In the genomic region with DNA sequence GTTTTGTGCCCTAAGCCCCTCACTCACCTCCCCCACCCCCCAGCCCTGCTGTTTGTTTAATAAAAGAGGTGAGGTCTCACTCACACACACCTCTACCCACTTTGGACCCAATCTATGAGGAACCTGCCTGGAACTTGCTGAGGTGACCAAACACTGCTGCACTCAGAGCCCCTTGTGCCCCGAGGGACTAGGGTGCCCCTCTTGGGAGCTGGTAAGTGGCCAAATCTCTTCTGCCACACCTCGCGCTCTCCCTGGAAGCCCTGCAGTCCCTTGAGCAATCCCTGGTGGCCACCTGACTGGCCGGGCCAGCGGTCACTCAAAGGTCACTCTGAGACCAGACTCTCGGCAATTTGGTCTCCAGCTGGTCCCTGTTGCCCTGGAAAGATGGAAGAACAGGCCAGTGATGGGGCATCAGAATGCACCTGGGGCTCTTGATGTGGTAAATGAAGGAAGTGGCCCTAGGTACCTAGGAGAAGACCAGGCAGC, we compare ENCODE assay signal across 23 cellular contexts.
DNase-seq lines count a peak whose midpoint lies in the region; ATAC-seq, FAIRE-seq and TF ChIP-seq lines count a peak whose summit lies in the region.
"Had no signal": no experiment of that assay in that cellular context is flagged by ENCODE, and none has a peak within 500 bp of the region (broad histone marks: within the 10 kb centered on the region; RNA-seq: fewer than 3 reads in every experiment).

No MANE protein-coding gene starts in this region.

- no peak overlapping the region for H3K27ac ChIP-seq in BLaER1
- no peak overlapping the region for H3K27ac ChIP-seq in HepG2 (ENCODE audit: extremely low read length, insufficient read depth, low read length)
- H3K27ac ChIP-seq in prostate gland: peak overlapping the region; percentile 9 to 27
- no peak overlapping the region for H3K27ac ChIP-seq in sigmoid colon
- H3K27ac ChIP-seq: 22Rv1, A549, GM23248 had no signal

- H2AFZ ChIP-seq in HepG2 (ENCODE audit: low read length): no peak overlapping the region
- H2AFZ ChIP-seq: GM23248 had no signal

- in situ Hi-C loops in HepG2 (cut with HindIII; ENCODE audit: extremely low pct_ligation_motif_present, low pct_unique_long_range_greater_than_20kb): no loop called here

- H3K36me3 ChIP-seq in BLaER1: no peaks in the 10 kb centered on the region
- no peaks in the 10 kb centered on the region for H3K36me3 ChIP-seq in bronchial epithelial cell (ENCODE audit: control insufficient read depth, insufficient read depth, low read length)
- no peaks in the 10 kb centered on the region for H3K36me3 ChIP-seq in HepG2 (replicated peaks in 1 of 2; ENCODE audit: control insufficient read depth in 1 of 2, insufficient read depth in 2 of 2, low read length in 2 of 2)
- no peaks in the 10 kb centered on the region for H3K36me3 ChIP-seq in prostate gland
- no peaks in the 10 kb centered on the region for H3K36me3 ChIP-seq in sigmoid colon
- H3K36me3 ChIP-seq: BE2C had no signal

- TF ChIP-seq CTCF in bronchial epithelial cell (IDR thresholded peaks at IDR 0.05; ENCODE audit: insufficient read depth, low read length, severe bottlenecking) (no peak), HepG2 (CRISPR knock-in tag; IDR thresholded peaks at IDR 0.05) (no peak), prostate gland (IDR thresholded peaks at IDR 0.05) (no peak), sigmoid colon (IDR thresholded peaks at IDR 0.05) (no peak)

- FAIRE-seq in bronchial epithelial cell (lab: Jason Lieb, UNC): peak; percentile 83
- FAIRE-seq in HepG2 (lab: Jason Lieb, UNC): no peak
- FAIRE-seq: A549, G401.6, GM12892 had no signal

- DNase-seq in bronchial epithelial cell (ENCODE audit: low read depth) (no peak), HepG2 (ENCODE audit: low spot score) (no peak), prostate gland (ENCODE audit: low spot score) (no peak), 8988T (no peak), NCI-H226 (no peak), sigmoid colon (no peak)
- DNase-seq: ACHN; AML-193; BE2C; C1 segment of cervical spinal cord; Calu3; CD4-positive, alpha-beta memory T cell; COR-L47; DMS53; DND-41; GM23248; H9 had no signal

- H3K4me3 ChIP-seq in BLaER1: no peak overlapping the region
- no peak overlapping the region for H3K4me3 ChIP-seq in bronchial epithelial cell (ENCODE audit: low read depth, low read length)
- H3K4me3 ChIP-seq in HepG2 (replicated peaks in 1 of 3; ENCODE audit: insufficient read depth in 1 of 3, low read depth in 2 of 3, low read length in 3 of 3): no peak overlapping the region
- H3K4me3 ChIP-seq in prostate gland: no peak overlapping the region
- no peak overlapping the region for H3K4me3 ChIP-seq in sigmoid colon
- H3K4me3 ChIP-seq: A549, GM23248 had no signal

- WGBS in HepG2 (ENCODE audit: low lambda C conversion rate): 73% methylated on average over 6 of the region's 6 CpGs
- 97% methylated on average over 6 of the region's 6 CpGs for WGBS in prostate gland
- 91 to 93% methylated on average over 6 of the region's 6 CpGs for WGBS in sigmoid colon, 2 donors

- no peaks in the 10 kb centered on the region for H3K79me2 ChIP-seq in HepG2 (ENCODE audit: insufficient read depth, low read length)

- ATAC-seq in HepG2: no peak
- ATAC-seq: A549, HCT116 had no signal

- H3K4me1 ChIP-seq in BLaER1: peaks cover 25% of the 10 kb centered on the region
- peaks cover 23% of the 10 kb centered on the region for H3K4me1 ChIP-seq in HepG2 (ENCODE audit: insufficient read depth, low read length)
- no peaks in the 10 kb centered on the region for H3K4me1 ChIP-seq in prostate gland (replicated peaks)
- H3K4me1 ChIP-seq in sigmoid colon: no peaks in the 10 kb centered on the region
- H3K4me1 ChIP-seq: A549, BE2C had no signal

- no peaks in the 10 kb centered on the region for H4K20me1 ChIP-seq in BLaER1
- no peaks in the 10 kb centered on the region for H4K20me1 ChIP-seq in HepG2 (ENCODE audit: insufficient read depth, low read length)

- TF ChIP-seq POLR2A in HepG2 (IDR thresholded peaks at IDR 0.05; ENCODE audit: insufficient read depth in 1 of 2, low read depth in 2 of 2, low read length in 2 of 2) (no peak), prostate gland (IDR thresholded peaks at IDR 0.05) (no peak), sigmoid colon (IDR thresholded peaks at IDR 0.05) (no peak)

- intact Hi-C loops in HepG2 (cut with micrococcal nuclease; ENCODE audit: unreplicated experiment) (no loop called here), prostate gland (cut with DNase I) (no loop called here), sigmoid colon (cut with DNase I) (no loop called here)

- H3K9me3 ChIP-seq in BLaER1 (peaks cover 5% of the 10 kb centered on the region; the same call in 1 of the 2 replicates), HepG2 (ENCODE audit: low read length) (no peaks in the 10 kb centered on the region), prostate gland (no peaks in the 10 kb centered on the region), sigmoid colon (no peaks in the 10 kb centered on the region)
- H3K9me3 ChIP-seq: A549, BE2C had no signal

- POLR2A ChIA-PET in HepG2 (lab: Yijun Ruan, JAX): interaction anchor here (2.1 kb wide), 1 partner anchor 157 kb away, joined by 5 read pairs; a partner anchor contains a TSS

- no peak for TF ChIP-seq EP300 in HepG2 (IDR thresholded peaks at IDR 0.05; ENCODE audit: low read depth in 2 of 2, low read length in 2 of 2)
- TF ChIP-seq EP300 in HepG2 (CRISPR knock-in tag; IDR thresholded peaks at IDR 0.05; ENCODE audit: borderline replicate concordance): no peak
- no peak for TF ChIP-seq EP300 in sigmoid colon (IDR thresholded peaks at IDR 0.05)

- TF ChIP-seq RAD21 in HepG2 (CRISPR knock-in tag; IDR thresholded peaks at IDR 0.05): no peak

- BruUV-seq in HepG2 (replicated peaks; lab: Mats Ljungman, UMichigan): no TSS peak

- H3K27me3 ChIP-seq in BLaER1 (no peaks in the 10 kb centered on the region), bronchial epithelial cell (ENCODE audit: control insufficient read depth, insufficient read depth, low read length) (no peaks in the 10 kb centered on the region), HepG2 (ENCODE audit: control insufficient read depth in 1 of 2, insufficient read depth in 2 of 2, low read length in 2 of 2) (no peaks in the 10 kb centered on the region; a peak in 1 of 5 replicates), prostate gland (replicated peaks; ENCODE audit: insufficient read depth) (no peaks in the 10 kb centered on the region), sigmoid colon (no peaks in the 10 kb centered on the region)
- H3K27me3 ChIP-seq: BE2C had no signal

- CTCF ChIA-PET in HepG2 (lab: Yijun Ruan, JAX; ENCODE audit: low intra/inter-chr PET ratio, low total read pairs): no interaction called here

- H3K9ac ChIP-seq in BLaER1: no peak overlapping the region
- no peak overlapping the region for H3K9ac ChIP-seq in HepG2 (ENCODE audit: insufficient read depth, low read depth, low read length)
- H3K9ac ChIP-seq: GM23248 had no signal

- peak overlapping the region; percentile 29; the same call in 1 of the 2 replicates for H3K4me2 ChIP-seq in BLaER1
- no peak overlapping the region for H3K4me2 ChIP-seq in HepG2 (ENCODE audit: low read depth, low read length)
- H3K4me2 ChIP-seq: A549 had no signal

TF ChIP-seq in HepG2, 621 proteins besides CTCF, POLR2A, EP300 and RAD21:
- TF ChIP-seq PAWR (CRISPR knock-in tag; IDR thresholded peaks at IDR 0.05; ENCODE audit: borderline replicate concordance) (no peak), ZNF570 (CRISPR knock-in tag; IDR thresholded peaks at IDR 0.05; ENCODE audit: borderline replicate concordance) (no peak)
- TF ChIP-seq, protein P1, sequence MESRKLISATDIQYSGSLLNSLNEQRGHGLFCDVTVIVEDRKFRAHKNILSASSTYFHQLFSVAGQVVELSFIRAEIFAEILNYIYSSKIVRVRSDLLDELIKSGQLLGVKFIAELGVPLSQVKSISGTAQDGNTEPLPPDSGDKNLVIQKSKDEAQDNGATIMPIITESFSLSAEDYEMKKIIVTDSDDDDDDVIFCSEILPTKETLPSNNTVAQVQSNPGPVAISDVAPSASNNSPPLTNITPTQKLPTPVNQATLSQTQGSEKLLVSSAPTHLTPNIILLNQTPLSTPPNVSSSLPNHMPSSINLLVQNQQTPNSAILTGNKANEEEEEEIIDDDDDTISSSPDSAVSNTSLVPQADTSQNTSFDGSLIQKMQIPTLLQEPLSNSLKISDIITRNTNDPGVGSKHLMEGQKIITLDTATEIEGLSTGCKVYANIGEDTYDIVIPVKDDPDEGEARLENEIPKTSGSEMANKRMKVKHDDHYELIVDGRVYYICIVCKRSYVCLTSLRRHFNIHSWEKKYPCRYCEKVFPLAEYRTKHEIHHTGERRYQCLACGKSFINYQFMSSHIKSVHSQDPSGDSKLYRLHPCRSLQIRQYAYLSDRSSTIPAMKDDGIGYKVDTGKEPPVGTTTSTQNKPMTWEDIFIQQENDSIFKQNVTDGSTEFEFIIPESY (CRISPR knock-in tag; IDR thresholded peaks at IDR 0.05): peak; percentile 91
- TF ChIP-seq, protein P2, sequence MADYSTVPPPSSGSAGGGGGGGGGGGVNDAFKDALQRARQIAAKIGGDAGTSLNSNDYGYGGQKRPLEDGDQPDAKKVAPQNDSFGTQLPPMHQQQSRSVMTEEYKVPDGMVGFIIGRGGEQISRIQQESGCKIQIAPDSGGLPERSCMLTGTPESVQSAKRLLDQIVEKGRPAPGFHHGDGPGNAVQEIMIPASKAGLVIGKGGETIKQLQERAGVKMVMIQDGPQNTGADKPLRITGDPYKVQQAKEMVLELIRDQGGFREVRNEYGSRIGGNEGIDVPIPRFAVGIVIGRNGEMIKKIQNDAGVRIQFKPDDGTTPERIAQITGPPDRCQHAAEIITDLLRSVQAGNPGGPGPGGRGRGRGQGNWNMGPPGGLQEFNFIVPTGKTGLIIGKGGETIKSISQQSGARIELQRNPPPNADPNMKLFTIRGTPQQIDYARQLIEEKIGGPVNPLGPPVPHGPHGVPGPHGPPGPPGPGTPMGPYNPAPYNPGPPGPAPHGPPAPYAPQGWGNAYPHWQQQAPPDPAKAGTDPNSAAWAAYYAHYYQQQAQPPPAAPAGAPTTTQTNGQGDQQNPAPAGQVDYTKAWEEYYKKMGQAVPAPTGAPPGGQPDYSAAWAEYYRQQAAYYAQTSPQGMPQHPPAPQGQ (CRISPR knock-in tag; IDR thresholded peaks at IDR 0.05; ENCODE audit: borderline replicate concordance): no peak
TF ChIP-seq in HepG2: peak in this region for 1.

Comparison
In these comparisons a context has a peak if more than half of its experiments do, and no peak if none do; other contexts are left out.
1. H3K27ac ChIP-seq: peak in prostate gland (2 of 2); none in BLaER1 (single experiment), HepG2 (single experiment) and sigmoid colon (0 of 4).